Comparison of ENCODE assay signal across 1 cellular context in genomic region chr3:61926913-61927312, GRCh38.
TF ChIP-seq lines count a peak whose summit lies in the region.

No MANE protein-coding gene starts in this region.

TF ChIP-seq in GM23338, 12 proteins besides CTCF, POLR2A, EP300 and RAD21 (continued from another document):
- no peak for TF ChIP-seq ZNF462 (CRISPR knock-in tag; IDR thresholded peaks at IDR 0.05)
- TF ChIP-seq STAT1 (IDR thresholded peaks at IDR 0.05; ENCODE audit: unreplicated experiment) = no peak
- TF ChIP-seq ETS1 (IDR thresholded peaks at IDR 0.05) = no peak
- no peak for TF ChIP-seq CREB1 (CRISPR knock-in tag; IDR thresholded peaks at IDR 0.05; ENCODE audit: low read depth)
- no peak for TF ChIP-seq REST (IDR thresholded peaks at IDR 0.05; ENCODE audit: unreplicated experiment)
- no peak for TF ChIP-seq EZH2 (IDR thresholded peaks at IDR 0.05; ENCODE audit: low read depth, unreplicated experiment)
- no peak for TF ChIP-seq NANOG (IDR thresholded peaks at IDR 0.05; ENCODE audit: borderline replicate concordance)
